Comparison of ENCODE assay signal across 1 cellular context in the genomic region with DNA sequence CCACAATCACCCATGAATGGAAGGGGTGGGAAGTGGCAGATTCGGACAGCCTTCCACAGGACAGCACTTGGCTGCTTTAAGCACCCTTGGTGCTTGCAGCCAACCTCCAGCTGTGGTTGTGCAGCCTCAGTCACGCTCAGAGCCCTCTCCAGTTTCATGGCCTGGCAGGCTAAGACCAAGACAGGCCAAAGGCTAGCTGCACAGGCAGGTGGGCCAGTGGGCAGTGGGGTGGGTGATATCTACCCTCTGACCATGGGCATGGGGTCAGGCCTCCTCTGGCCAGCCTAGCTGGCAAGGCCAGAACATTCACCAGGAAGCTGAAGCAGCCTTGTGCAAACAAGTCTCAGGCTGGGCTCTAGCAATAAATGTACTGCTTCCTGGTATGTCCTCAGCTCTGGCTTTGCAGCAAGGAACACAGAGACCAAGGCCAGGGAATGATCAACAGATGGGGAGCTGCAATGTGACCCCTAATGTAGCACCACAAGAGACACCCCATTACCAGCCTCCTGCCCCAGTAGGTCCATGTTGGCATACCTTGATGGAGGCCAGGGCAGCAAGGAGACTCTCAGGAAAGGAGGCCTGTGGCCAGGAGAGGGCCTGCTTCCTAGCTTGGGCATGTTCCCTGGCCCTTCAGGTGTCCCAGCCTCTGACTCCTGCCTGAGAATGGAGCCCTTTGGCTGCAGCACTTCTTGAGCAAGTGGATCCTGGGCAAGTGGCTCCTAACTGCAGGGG.
TF ChIP-seq lines count a peak whose summit lies in the region.

No MANE protein-coding gene starts in this region.

TF ChIP-seq in HepG2, 621 proteins besides CTCF, POLR2A, EP300 and RAD21:
- TF ChIP-seq HIC2 (CRISPR knock-in tag; IDR thresholded peaks at IDR 0.05; ENCODE audit: low read depth) (peak; percentile 41; the same call in 1 of the 2 replicates), ELF3 (CRISPR knock-in tag; IDR thresholded peaks at IDR 0.05) (0 out of 2 replicates have a peak, but pooled peaks have one; percentile 45), ZSCAN20 (CRISPR knock-in tag; IDR thresholded peaks at IDR 0.05; ENCODE audit: borderline replicate concordance) (no peak), ZFP91 (CRISPR knock-in tag; IDR thresholded peaks at IDR 0.05; ENCODE audit: borderline replicate concordance) (0 out of 2 replicates have a peak, but pooled peaks have one; percentile 33), ZFX (CRISPR knock-in tag; IDR thresholded peaks at IDR 0.05; ENCODE audit: low read depth) (peak; percentile 28; the same call in 1 of the 2 replicates), TEAD3 (CRISPR knock-in tag; optimal IDR thresholded peaks at IDR 0.05; ENCODE audit: borderline replicate concordance) (peak; percentile 39), PITX1 (CRISPR knock-in tag; IDR thresholded peaks at IDR 0.05) (no peak), ZNF883 (CRISPR knock-in tag; IDR thresholded peaks at IDR 0.05; ENCODE audit: not compliant biosample characterization) (no peak), AHR (CRISPR knock-in tag; IDR thresholded peaks at IDR 0.05) (0 out of 2 replicates have a peak, but pooled peaks have one; percentile 48)
- TF ChIP-seq, protein P1, sequence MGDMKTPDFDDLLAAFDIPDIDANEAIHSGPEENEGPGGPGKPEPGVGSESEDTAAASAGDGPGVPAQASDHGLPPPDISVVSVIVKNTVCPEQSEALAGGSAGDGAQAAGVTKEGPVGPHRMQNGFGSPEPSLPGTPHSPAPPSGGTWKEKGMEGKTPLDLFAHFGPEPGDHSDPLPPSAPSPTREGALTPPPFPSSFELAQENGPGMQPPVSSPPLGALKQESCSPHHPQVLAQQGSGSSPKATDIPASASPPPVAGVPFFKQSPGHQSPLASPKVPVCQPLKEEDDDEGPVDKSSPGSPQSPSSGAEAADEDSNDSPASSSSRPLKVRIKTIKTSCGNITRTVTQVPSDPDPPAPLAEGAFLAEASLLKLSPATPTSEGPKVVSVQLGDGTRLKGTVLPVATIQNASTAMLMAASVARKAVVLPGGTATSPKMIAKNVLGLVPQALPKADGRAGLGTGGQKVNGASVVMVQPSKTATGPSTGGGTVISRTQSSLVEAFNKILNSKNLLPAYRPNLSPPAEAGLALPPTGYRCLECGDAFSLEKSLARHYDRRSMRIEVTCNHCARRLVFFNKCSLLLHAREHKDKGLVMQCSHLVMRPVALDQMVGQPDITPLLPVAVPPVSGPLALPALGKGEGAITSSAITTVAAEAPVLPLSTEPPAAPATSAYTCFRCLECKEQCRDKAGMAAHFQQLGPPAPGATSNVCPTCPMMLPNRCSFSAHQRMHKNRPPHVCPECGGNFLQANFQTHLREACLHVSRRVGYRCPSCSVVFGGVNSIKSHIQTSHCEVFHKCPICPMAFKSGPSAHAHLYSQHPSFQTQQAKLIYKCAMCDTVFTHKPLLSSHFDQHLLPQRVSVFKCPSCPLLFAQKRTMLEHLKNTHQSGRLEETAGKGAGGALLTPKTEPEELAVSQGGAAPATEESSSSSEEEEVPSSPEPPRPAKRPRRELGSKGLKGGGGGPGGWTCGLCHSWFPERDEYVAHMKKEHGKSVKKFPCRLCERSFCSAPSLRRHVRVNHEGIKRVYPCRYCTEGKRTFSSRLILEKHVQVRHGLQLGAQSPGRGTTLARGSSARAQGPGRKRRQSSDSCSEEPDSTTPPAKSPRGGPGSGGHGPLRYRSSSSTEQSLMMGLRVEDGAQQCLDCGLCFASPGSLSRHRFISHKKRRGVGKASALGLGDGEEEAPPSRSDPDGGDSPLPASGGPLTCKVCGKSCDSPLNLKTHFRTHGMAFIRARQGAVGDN (CRISPR knock-in tag; IDR thresholded peaks at IDR 0.05): peak; percentile 36
TF ChIP-seq in HepG2: peak in this region for 7.
